In the genomic region with DNA sequence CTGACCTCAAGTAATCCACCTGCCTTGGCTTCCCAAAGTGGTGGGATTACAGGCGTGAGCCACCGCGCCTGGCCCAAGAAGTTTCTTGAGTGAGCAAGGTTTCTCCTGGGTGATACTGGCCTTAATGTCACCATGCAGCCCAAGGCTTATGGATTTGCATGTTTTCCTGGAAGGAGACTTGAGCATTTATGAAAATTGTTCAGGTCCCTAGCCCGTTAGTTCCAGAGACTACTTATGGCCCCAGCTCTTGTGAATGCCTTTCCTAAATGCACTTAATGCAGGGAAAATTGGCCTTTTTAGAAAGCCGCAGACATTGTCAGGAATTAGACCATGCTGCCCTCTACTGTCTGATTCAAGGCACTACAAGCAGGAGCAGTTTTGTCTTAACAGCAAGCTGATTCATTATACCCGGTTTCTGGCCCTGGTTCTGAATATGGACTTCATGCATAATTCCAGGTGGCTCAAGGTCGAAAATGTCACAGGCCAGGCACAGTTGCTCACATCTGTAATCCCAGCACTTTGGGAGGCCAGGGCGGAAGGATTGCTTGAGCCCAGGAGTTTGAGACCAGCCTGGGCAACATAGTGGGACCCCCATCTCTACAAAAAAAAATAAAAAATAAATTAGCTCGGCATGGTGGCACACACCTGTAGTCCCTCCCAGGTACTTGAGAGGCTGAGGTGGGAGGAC, we compare ENCODE assay signal across 8 cellular contexts.
DNase-seq lines count a peak whose midpoint lies in the region; ATAC-seq and TF ChIP-seq lines count a peak whose summit lies in the region.

No MANE protein-coding gene starts in this region.

- no peak for TF ChIP-seq POLR2A in gastroesophageal sphincter (IDR thresholded peaks at IDR 0.05)

- H3K36me3 ChIP-seq in gastroesophageal sphincter (peaks cover 0 to 19% of the 10 kb centered on the region in 2 donors), osteoblast (ENCODE audit: insufficient read depth, low read length) (peaks cover 2% of the 10 kb centered on the region)

- no peak overlapping the region for H3K4me2 ChIP-seq in osteoblast (ENCODE audit: insufficient read depth, low read length)

- no peak for TF ChIP-seq EP300 in gastroesophageal sphincter (IDR thresholded peaks at IDR 0.05)

- no peak overlapping the region for H3K4me3 ChIP-seq in gastroesophageal sphincter
- H3K4me3 ChIP-seq in osteoblast (ENCODE audit: insufficient read depth, low read length), result no peak overlapping the region

- no peak overlapping the region for H2AFZ ChIP-seq in osteoblast (ENCODE audit: low read length)

- DNase-seq in DMS79 treated with DMSO at 0.1 percent for 48 hours (lab: John Stamatoyannopoulos, UW) (peak; percentile 79), KG1 (lab: John Stamatoyannopoulos, UW) (peak; percentile 30), OCI-M1 (lab: John Stamatoyannopoulos, UW) (peak; percentile 82), osteoblast (ENCODE audit: insufficient read length, low spot score, missing footprints) (peak; percentile 92), amniotic stem cell (lab: John Stamatoyannopoulos, UW) (no peak)
- DNase-seq in activated T-helper 9 cell treated with anti-CD3 and anti-CD28 coated beads, Interleukin-2, amount 50 U/mL, for 16 hours (ENCODE audit: low read depth), result peak; percentile 28

- H3K79me2 ChIP-seq in osteoblast (ENCODE audit: insufficient read depth, low read length), result no peaks in the 10 kb centered on the region

- H3K4me1 ChIP-seq in gastroesophageal sphincter, result peaks cover 0 to 11% (median 3%) of the 10 kb centered on the region in 3 donors
- H3K4me1 ChIP-seq in osteoblast (ENCODE audit: insufficient read depth, low read length), result peaks cover 3% of the 10 kb centered on the region

- TF ChIP-seq CTCF in gastroesophageal sphincter (IDR thresholded peaks at IDR 0.05) (peak in 3 of 4 experiments; percentile 89 to 94 (median 90)), osteoblast (IDR thresholded peaks at IDR 0.05; ENCODE audit: extremely low read depth, low read depth, low read length) (peak; percentile 93)

- WGBS in gastroesophageal sphincter (ENCODE audit: low coverage in 1 of 2), 2 donors, result 0 to 46% methylated on average over 2 to 7 of the region's 9 CpGs

- H3K27me3 ChIP-seq in gastroesophageal sphincter (no peaks in the 10 kb centered on the region), osteoblast (ENCODE audit: insufficient read depth, low read length) (no peaks in the 10 kb centered on the region)

- H3K9me3 ChIP-seq in gastroesophageal sphincter, result no peaks in the 10 kb centered on the region
- H3K9me3 ChIP-seq in osteoblast (ENCODE audit: low read depth, low read length), result no peaks in the 10 kb centered on the region

- H4K20me1 ChIP-seq in osteoblast (ENCODE audit: insufficient read depth, low read length), result peaks cover 6% of the 10 kb centered on the region

- H3K27ac ChIP-seq in gastroesophageal sphincter, result no peak overlapping the region
- H3K27ac ChIP-seq in osteoblast (ENCODE audit: low read depth, low read length), result no peak overlapping the region

- ATAC-seq in gastroesophageal sphincter, result peak; percentile 52
- ATAC-seq in HG03280 (IDR thresholded peaks at IDR 0.05; ENCODE audit: unreplicated experiment), result no peak
